In the genomic region with DNA sequence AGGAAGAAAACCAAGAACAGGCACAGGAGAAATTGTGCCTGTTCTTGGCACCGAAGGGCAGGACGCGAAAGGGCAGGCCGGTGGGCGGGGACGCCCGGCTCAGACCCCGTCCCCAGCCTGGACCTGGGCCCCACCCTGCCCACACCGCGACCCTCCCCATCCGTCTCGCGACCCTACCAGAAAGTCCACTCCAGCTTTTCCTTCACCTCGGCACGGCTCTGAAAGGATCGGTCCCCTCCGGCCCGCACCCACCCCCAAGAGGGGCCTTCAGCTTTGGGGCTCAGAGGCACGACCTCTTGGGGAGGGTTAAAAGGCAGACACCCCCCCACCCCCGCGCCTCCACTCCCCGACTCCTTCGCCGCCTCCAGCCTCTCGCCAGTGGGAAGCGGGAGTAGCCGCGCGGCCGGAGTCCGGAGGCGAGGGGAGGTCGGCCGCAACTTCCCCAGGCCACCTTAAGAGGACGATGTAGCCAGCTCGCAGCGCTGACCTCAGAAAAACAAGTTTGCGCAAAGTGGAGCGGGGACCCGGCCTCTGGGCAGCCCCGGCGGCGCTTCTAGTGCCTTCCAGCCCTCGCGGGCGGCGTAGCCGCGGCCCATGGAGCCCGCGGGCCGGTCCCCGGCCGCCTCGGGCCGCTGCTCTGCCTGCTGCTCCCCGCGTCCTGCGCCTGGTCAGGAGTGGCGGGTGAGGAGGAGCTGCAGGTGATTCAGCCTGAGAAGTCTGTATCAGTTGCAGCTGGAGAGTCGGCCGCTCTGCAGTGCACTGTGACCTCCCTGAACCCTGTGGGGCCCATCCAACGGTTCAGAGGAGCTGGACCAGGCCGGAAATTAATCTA, we compare ENCODE assay signal across 11 cellular contexts. TPM values are rescaled to one million over a fixed set of nuclear protein-coding genes. Genes with fewer than 3 reads are reported as not detected.
DNase-seq lines count a peak whose midpoint lies in the region; ATAC-seq and TF ChIP-seq lines count a peak whose summit lies in the region.
"Had no signal": no experiment of that assay in that cellular context is flagged by ENCODE, and none has a peak within 500 bp of the region (broad histone marks: within the 10 kb centered on the region; RNA-seq: fewer than 3 reads in every experiment).

No MANE protein-coding gene starts in this region.

- no peak for TF ChIP-seq CTCF in HFF-Myc (IDR thresholded peaks at IDR 0.05; ENCODE audit: low read depth, low read length, missing control alignments)
- no peak for TF ChIP-seq CTCF in choroid plexus epithelial cell (conservative IDR thresholded peaks at IDR 0.05; ENCODE audit: low read depth, low read length)

- H3K4me3 ChIP-seq in HFF-Myc (replicated peaks; ENCODE audit: low read depth, low read length) (0 out of 2 replicates have a peak overlapping the region, but pooled peaks have one; percentile 3), choroid plexus epithelial cell (ENCODE audit: low read depth, low read length) (peak overlapping the region; percentile 37), skeletal muscle cell (ENCODE audit: low read depth, low read length) (peak overlapping the region; percentile 21)

- no peak for ATAC-seq in GM21447 (IDR thresholded peaks at IDR 0.05; ENCODE audit: unreplicated experiment)

- DNase-seq in HFF-Myc (ENCODE audit: extremely low read depth, low read depth), result no peak
- no peak for DNase-seq in choroid plexus epithelial cell (ENCODE audit: low read depth)
- peak; percentile 21 for DNase-seq in kidney glomerular epithelial cell (lab: John Stamatoyannopoulos, UW)
- no peak for DNase-seq in skeletal muscle cell (ENCODE audit: low read depth)
- no peak for DNase-seq in NOMO-1 treated with DMSO at 0.1 percent for 48 hours (lab: John Stamatoyannopoulos, UW; ENCODE audit: unreplicated experiment)
- no peak for DNase-seq in HT-29 (ENCODE audit: low spot score)
- no peak for DNase-seq in NCI-H1694 treated with DMSO at 0.1 percent for 48 hours (lab: John Stamatoyannopoulos, UW)
- DNase-seq: GF-D8 had no signal

RNA-seq across cellular contexts. Expression of a gene that starts 4.3 kb away (rescaled TPM):
- total RNA-seq in HT-29 (2014; rRNA removed; shearing (Covaris generic)), result not detected in 2 replicates
- total RNA-seq: skeletal muscle tissue had no signal

RNA-seq across cellular contexts. Expression of a gene that starts 32.3 kb away (rescaled TPM):
- 7.8 and 8.1 TPM in 2 replicates for total RNA-seq in HT-29 (2014; rRNA removed; shearing (Covaris generic))

RNA-seq across cellular contexts. Expression of a gene that starts 36.7 kb away (rescaled TPM):
- total RNA-seq in HT-29 (2014; rRNA removed; shearing (Covaris generic)), result 0.23 and 0.46 TPM in 2 replicates
- total RNA-seq: subcutaneous adipose tissue had no signal

RNA-seq across cellular contexts. Expression of a gene that starts 49.5 kb away (rescaled TPM):
- 73.9 and 74.0 TPM in 2 replicates for total RNA-seq in HT-29 (2014; rRNA removed; shearing (Covaris generic))
